ENCODE assay signal across 20 cellular contexts in genomic region chr1:19153169-19153568, GRCh38. TPM values are rescaled to one million over a fixed set of nuclear protein-coding genes. Genes with fewer than 3 reads are reported as not detected.
DNase-seq lines count a peak whose midpoint lies in the region; FAIRE-seq and TF ChIP-seq lines count a peak whose summit lies in the region.
"Had no signal": no experiment of that assay in that cellular context is flagged by ENCODE, and none has a peak within 500 bp of the region (broad histone marks: within the 10 kb centered on the region; RNA-seq: fewer than 3 reads in every experiment).

No MANE protein-coding gene starts in this region.

- no peak overlapping the region for H2BK12ac ChIP-seq in H1 (ENCODE audit: low read depth, low read length)

- no peak overlapping the region for H3K56ac ChIP-seq in H1 (replicated peaks; ENCODE audit: insufficient read length, low read depth, low read length)

- POLR2A ChIA-PET in H1 (lab: Charles Lee; ENCODE audit: partially characterized antibody) = interaction anchor here (1.2 to 1.8 kb wide), 2 partner anchors 25 to 27 kb away, joined by 3 to 4 read pairs; no protein-coding TSS in a partner anchor

- no peak for TF ChIP-seq EP300 in H1 (IDR thresholded peaks at IDR 0.05; ENCODE audit: borderline replicate concordance in 1 of 2, low read depth in 2 of 2, low read length in 2 of 2)

- no peak overlapping the region for H2BK15ac ChIP-seq in H1 (ENCODE audit: low read length)

- no peak overlapping the region for H2BK120ac ChIP-seq in H1 (replicated peaks; ENCODE audit: low read depth, low read length)

- H2AK5ac ChIP-seq in H1 (ENCODE audit: low read depth, low read length) = no peak overlapping the region

- H3K18ac ChIP-seq in H1 (ENCODE audit: extremely low read depth, low read length) = no peak overlapping the region

- no peak overlapping the region for H3K23ac ChIP-seq in H1 (ENCODE audit: insufficient read length)

- H3K9me3 ChIP-seq in H1 (ENCODE audit: insufficient read depth in 2 of 2, low read depth in 1 of 2, low read length in 1 of 2) (no peaks in the 10 kb centered on the region), osteoblast (ENCODE audit: low read depth, low read length) (no peaks in the 10 kb centered on the region)
- H3K9me3 ChIP-seq: ascending aorta, ovary had no signal

- CTCF ChIA-PET in H1 (lab: Charles Lee; ENCODE audit: partially characterized antibody) = interaction anchor here (0.7 to 3.0 kb wide), 7 partner anchors 9 to 75 kb away, joined by 3 to 13 read pairs (median 3); no protein-coding TSS in a partner anchor

- no peak overlapping the region for H3K27ac ChIP-seq in H1 (ENCODE audit: low read depth, low read length)
- H3K27ac ChIP-seq in osteoblast (ENCODE audit: low read depth, low read length) = no peak overlapping the region
- H3K27ac ChIP-seq: ascending aorta, foreskin keratinocyte, hepatocyte, ovary had no signal

- DNase-seq in GM10266 (ENCODE audit: extremely low spot score) (no peak), NB4 (ENCODE audit: low read depth) (peak; percentile 2), H1 (ENCODE audit: low read depth in 1 of 2, low spot score in 2 of 2) (no peak), osteoblast (ENCODE audit: insufficient read length, low spot score, missing footprints) (no peak), NCI-H510A treated with DMSO at 0.1 percent for 48 hours (lab: John Stamatoyannopoulos, UW) (no peak), AG08396 (ENCODE audit: low spot score) (no peak), NCI-H226 (no peak)
- DNase-seq: activated CD4-positive, alpha-beta T cell treated with anti-CD3 and anti-CD28 coated beads, Interleukin-2, amount 50 U/mL, for 48 hours; activated CD8-positive, alpha-beta memory T cell treated with anti-CD3 and anti-CD28 coated beads, Interleukin-2, amount 50 U/mL, for 48 hours; activated naive CD8-positive, alpha-beta T cell treated with anti-CD3 and anti-CD28 coated beads for 36 hours; CD4-positive, CD25-positive, alpha-beta regulatory T cell; EL; foreskin keratinocyte; left ventricle myocardium superior; NCI-H1092; NCI-H2029; OCI-M1; ovary had no signal

- no peak overlapping the region for H3K4me2 ChIP-seq in H1 (ENCODE audit: insufficient read depth in 1 of 2, low read depth in 2 of 2, low read length in 2 of 2)
- H3K4me2 ChIP-seq in osteoblast (ENCODE audit: insufficient read depth, low read length) = no peak overlapping the region
- H3K4me2 ChIP-seq: hepatocyte had no signal

- peaks cover 2 to 3% of the 10 kb centered on the region in 2 experiments for H4K20me1 ChIP-seq in H1 (replicated peaks in 1 of 2; ENCODE audit: control insufficient read depth in 1 of 2, insufficient read depth in 2 of 2, low read length in 2 of 2)
- no peaks in the 10 kb centered on the region for H4K20me1 ChIP-seq in osteoblast (ENCODE audit: insufficient read depth, low read length)

- TF ChIP-seq CTCF in GM10266 (IDR thresholded peaks at IDR 0.05; ENCODE audit: control insufficient read depth, insufficient read depth, low read depth, missing control alignments) = peak; percentile 21
- TF ChIP-seq CTCF in NB4 (IDR thresholded peaks at IDR 0.05; ENCODE audit: low read depth, low read length) = peak; percentile 9
- peak in 2 of 3 experiments; percentile 52 to 56; a peak in 2 of 4 replicates for TF ChIP-seq CTCF in H1 (IDR thresholded peaks at IDR 0.05; ENCODE audit: control extremely low read depth in 1 of 3, insufficient read depth in 1 of 3, low read depth in 1 of 3, low read length in 3 of 3)
- peak; percentile 14 for TF ChIP-seq CTCF in osteoblast (IDR thresholded peaks at IDR 0.05; ENCODE audit: extremely low read depth, low read depth, low read length)

- H3K9ac ChIP-seq in H1 (replicated peaks in 1 of 4; ENCODE audit: extremely low read depth in 1 of 4, low read depth in 3 of 4, low read length in 3 of 4) = no peak overlapping the region

- H3K4me1 ChIP-seq in H1 (replicated peaks in 1 of 4; ENCODE audit: control insufficient read depth in 3 of 4, insufficient read depth in 4 of 4, low read length in 3 of 4) = no peaks in the 10 kb centered on the region
- H3K4me1 ChIP-seq in osteoblast (ENCODE audit: insufficient read depth, low read length) = no peaks in the 10 kb centered on the region
- H3K4me1 ChIP-seq: ascending aorta, foreskin keratinocyte had no signal

- no peak for TF ChIP-seq RAD21 in H1 (IDR thresholded peaks at IDR 0.05 in 1 of 2, conservative IDR thresholded peaks at IDR 0.05 in 1 of 2; ENCODE audit: low read depth in 2 of 2, low read length in 2 of 2)

- no peaks in the 10 kb centered on the region for H3K79me1 ChIP-seq in H1 (ENCODE audit: low read depth, low read length)

- H3K23me2 ChIP-seq in H1 (ENCODE audit: low read depth, low read length) = no peaks in the 10 kb centered on the region

- no peak for FAIRE-seq in H1 (lab: Jason Lieb, UNC)

- H4K91ac ChIP-seq in H1 (replicated peaks; ENCODE audit: insufficient read length, low read length) = no peak overlapping the region

- H2AFZ ChIP-seq in H1 (ENCODE audit: low read length) (no peak overlapping the region), osteoblast (ENCODE audit: low read length) (no peak overlapping the region)
- H2AFZ ChIP-seq: hepatocyte had no signal

- no peak overlapping the region for H3K4me3 ChIP-seq in NB4 (ENCODE audit: low read depth, low read length)
- H3K4me3 ChIP-seq in H1 (ENCODE audit: extremely low read depth in 1 of 4, insufficient read depth in 2 of 4, low read depth in 3 of 4, low read length in 4 of 4) = no peak overlapping the region
- H3K4me3 ChIP-seq in osteoblast (ENCODE audit: insufficient read depth, low read length) = no peak overlapping the region
- H3K4me3 ChIP-seq: ascending aorta, hepatocyte, ovary had no signal

- H4K8ac ChIP-seq in H1 (ENCODE audit: extremely low read depth, insufficient read depth, low read length) = no peak overlapping the region

- no peak overlapping the region for H3K14ac ChIP-seq in H1 (ENCODE audit: insufficient read length)

- TF ChIP-seq POLR2A in NB4 (IDR thresholded peaks at IDR 0.05; ENCODE audit: extremely low read depth, insufficient read length) (no peak), H1 (IDR thresholded peaks at IDR 0.05; ENCODE audit: control extremely low read depth in 1 of 2, low read depth in 2 of 2, low read length in 2 of 2) (no peak)

- no peaks in the 10 kb centered on the region for H3K27me3 ChIP-seq in H1 (replicated peaks in 1 of 4; ENCODE audit: control insufficient read depth in 3 of 4, extremely low read depth in 1 of 4, insufficient read depth in 3 of 4, low read length in 3 of 4)
- no peaks in the 10 kb centered on the region for H3K27me3 ChIP-seq in osteoblast (ENCODE audit: insufficient read depth, low read length)
- H3K27me3 ChIP-seq: ascending aorta, foreskin keratinocyte, hepatocyte, ovary had no signal

- H3K36me3 ChIP-seq in H1 (ENCODE audit: control insufficient read depth in 2 of 4, insufficient read depth in 4 of 4, low read length in 3 of 4) (peaks cover 78 to 99% (median 97%) of the 10 kb centered on the region in 4 experiments), osteoblast (ENCODE audit: insufficient read depth, low read length) (peaks cover 100% of the 10 kb centered on the region)
- H3K36me3 ChIP-seq: ovary had no signal

- no peak overlapping the region for H3K4ac ChIP-seq in H1 (replicated peaks; ENCODE audit: insufficient read length, low read depth, low read length)

- H2BK20ac ChIP-seq in H1 (ENCODE audit: low read length) = no peak overlapping the region

- H3K79me2 ChIP-seq in H1 (ENCODE audit: control insufficient read depth in 1 of 2, insufficient read depth in 2 of 2, low read length in 2 of 2) (no peaks in the 10 kb centered on the region), osteoblast (ENCODE audit: insufficient read depth, low read length) (no peaks in the 10 kb centered on the region)
- H3K79me2 ChIP-seq: hepatocyte had no signal

- H2BK5ac ChIP-seq in H1 (ENCODE audit: low read depth, low read length) = no peak overlapping the region

- WGBS in H1 (ENCODE audit: extremely low coverage in 1 of 2, insufficient coverage in 1 of 2, insufficient read length in 1 of 2, insufficient replicate concordance in 2 of 2, low coverage in 1 of 2, low lambda C conversion rate in 2 of 2, missing lambda C conversion rate in 1 of 2), 2 experiments = 95% methylated on average over 7 of the region's 7 CpGs; no CpG with 5 or more reads in 1 of the 2 experiments

- no peak overlapping the region for H4K5ac ChIP-seq in H1 (ENCODE audit: insufficient read length, low read depth, low read length)

TF ChIP-seq in H1, 55 proteins besides CTCF, POLR2A, EP300 and RAD21 (continues in another document):
- TF ChIP-seq TAF1 (IDR thresholded peaks at IDR 0.05; ENCODE audit: low read depth, low read length) = no peak
- TF ChIP-seq TEAD4 (IDR thresholded peaks at IDR 0.05; ENCODE audit: low read depth, low read length) = no peak
- TF ChIP-seq RNF2 (IDR thresholded peaks at IDR 0.05; ENCODE audit: borderline replicate concordance, low read depth, low read length, missing control alignments, poor library complexity, severe bottlenecking) = no peak
- TF ChIP-seq JUND (IDR thresholded peaks at IDR 0.05; ENCODE audit: low read length) = no peak
- TF ChIP-seq TBP (IDR thresholded peaks at IDR 0.05; ENCODE audit: low read depth, low read length) = no peak
- TF ChIP-seq KDM5A (IDR thresholded peaks at IDR 0.05; ENCODE audit: low read length) = no peak
- TF ChIP-seq SP4 (IDR thresholded peaks at IDR 0.05; ENCODE audit: low read length) = no peak
- no peak for TF ChIP-seq HDAC2 (IDR thresholded peaks at IDR 0.05; ENCODE audit: borderline replicate concordance in 1 of 2, low read depth in 2 of 2, low read length in 2 of 2)
- no peak for TF ChIP-seq TAF7 (optimal IDR thresholded peaks at IDR 0.05; ENCODE audit: borderline replicate concordance, low read depth, low read length)
- no peak for TF ChIP-seq PHF8 (conservative IDR thresholded peaks at IDR 0.05; ENCODE audit: low read depth, low read length)
- TF ChIP-seq E2F6 (IDR thresholded peaks at IDR 0.05) = no peak

RNA-seq across cellular contexts. Expression of gene UBR4, which starts 56.9 kb away (rescaled TPM):
- 148 and 152 TPM in 2 replicates for total RNA-seq in H1 (2021; fragmentation: NEBNext Ultra II Directional; extraction: Animal tissue kit (Norgen Biotek cat#: 25700))
- 139 and 168 TPM in 2 replicates for polyA plus RNA-seq in H1 (2011; rRNA removed)
- polyA plus RNA-seq in H1 (2011; cell fraction: cytosol; rRNA removed) = 98.3 TPM
- 689 TPM for polyA plus RNA-seq in H1 (2011; cell fraction: nucleus; rRNA removed)
- polyA plus RNA-seq in H1 (2012, experiment 1 of 2) = 141 to 220 TPM (median 170 TPM) in 4 replicates
- 34.1 TPM for polyA plus RNA-seq in H1 (2012, experiment 2 of 2)
- 59.5 TPM for polyA plus RNA-seq in H1 (2013, experiment 1 of 2)
- 42.7 TPM for polyA plus RNA-seq in H1 (2013, experiment 2 of 2)
- polyA minus RNA-seq in H1 (2011; rRNA and poly(A)+ RNA removed) = 298 and 335 TPM in 2 replicates
- 201 TPM for polyA minus RNA-seq in H1 (2011; cell fraction: cytosol; rRNA and poly(A)+ RNA removed)
- polyA minus RNA-seq in H1 (2011; cell fraction: nucleus; rRNA and poly(A)+ RNA removed) = 436 TPM
- 134 and 149 TPM in 2 replicates for total RNA-seq in osteoblast
